In the genomic region with DNA sequence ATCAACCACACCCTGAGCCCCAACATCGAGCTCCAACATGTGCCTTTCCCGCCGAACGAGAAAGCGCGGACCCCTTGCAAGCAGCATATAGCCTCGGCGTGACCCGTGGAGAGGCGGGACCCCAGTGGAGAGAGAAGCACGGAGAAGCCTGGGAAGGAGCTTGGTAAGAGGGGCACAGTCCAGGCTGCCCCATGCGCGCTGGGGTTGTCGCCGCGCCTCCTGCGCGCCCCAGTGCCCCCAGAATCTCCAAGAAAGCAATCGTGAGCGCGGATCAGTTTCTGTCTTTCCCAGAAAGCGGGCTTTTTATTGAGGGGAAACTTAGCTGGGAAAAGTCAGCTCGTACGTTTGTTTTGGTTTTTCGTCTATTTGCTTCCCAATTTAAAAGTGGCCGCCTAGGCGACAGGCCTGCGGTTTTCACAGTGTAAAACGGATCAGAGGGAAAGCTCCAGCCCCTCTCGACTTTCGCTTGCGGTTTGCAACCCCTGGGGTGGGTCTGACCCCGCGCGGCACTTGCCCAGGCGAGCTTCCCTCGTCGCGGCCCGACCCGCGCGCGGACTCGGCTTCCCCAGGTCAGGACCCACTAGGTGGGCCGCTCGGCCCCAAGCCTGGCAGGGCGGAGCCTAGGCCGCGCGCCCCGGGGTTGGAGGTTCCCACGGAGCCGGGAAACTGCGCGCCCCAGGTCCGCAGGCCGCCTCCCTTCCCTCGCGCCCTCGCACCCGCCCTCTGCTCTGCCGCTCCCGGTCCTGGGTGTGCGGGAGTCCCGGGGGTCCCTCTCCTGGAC, we compare ENCODE assay signal across 8 cellular contexts. TPM values are rescaled to one million over a fixed set of nuclear protein-coding genes. Genes with fewer than 3 reads are reported as not detected.
A peak's percentile ranks its signal among the peaks of the same experiment; 100 is the strongest.
DNase-seq lines count a peak whose midpoint lies in the region; ATAC-seq and TF ChIP-seq lines count a peak whose summit lies in the region.

No MANE protein-coding gene starts in this region.

- H3K4me3 ChIP-seq in AG09309 (ENCODE audit: control insufficient read depth, low read depth, low read length) (peak overlapping the region; percentile 83), heart left ventricle (peak overlapping the region; percentile 61 to 86 (median 78))

- H3K27me3 Mint-ChIP-seq in activated T-helper 1 cell treated with anti-CD3 and anti-CD28 coated beads, Interleukin-12 subunit alpha, Interleukin-12 subunit beta, Interleukin-2, Interleukin-4 antibody, amounts not matched to agents 30 ng/mL and 10 ng/mL and 1 ng/mL, durations not matched to agents 14 hours and 24 hours and 36 hours (ENCODE audit: insufficient read depth) = peaks cover 68% of the 10 kb centered on the region
- peaks cover 8% of the 10 kb centered on the region for H3K27me3 Mint-ChIP-seq in progenitor cell of endocrine pancreas

- no peaks in the 10 kb centered on the region for H3K36me3 ChIP-seq in heart left ventricle

- peaks cover 20% of the 10 kb centered on the region for H3K4me1 Mint-ChIP-seq in activated T-helper 1 cell treated with anti-CD3 and anti-CD28 coated beads, Interleukin-12 subunit alpha, Interleukin-12 subunit beta, Interleukin-2, Interleukin-4 antibody, amounts not matched to agents 30 ng/mL and 10 ng/mL and 1 ng/mL, durations not matched to agents 14 hours and 24 hours and 36 hours (ENCODE audit: low read depth)
- H3K4me1 Mint-ChIP-seq in progenitor cell of endocrine pancreas (ENCODE audit: low read depth) = peaks cover 22% of the 10 kb centered on the region

- ATAC-seq in GM21367 (IDR thresholded peaks at IDR 0.05; ENCODE audit: unreplicated experiment) (peak; percentile 32), heart left ventricle (peak; percentile 39 to 54 (median 50)), GM21619 (IDR thresholded peaks at IDR 0.05; ENCODE audit: unreplicated experiment) (no peak)

- peaks cover 0 to 40% (median 0%) of the 10 kb centered on the region in 9 donors for H3K27me3 ChIP-seq in heart left ventricle

- no peak for DNase-seq in AG09309 (ENCODE audit: low read depth)
- no peak for DNase-seq in activated T-helper 1 cell treated with anti-CD3 and anti-CD28 coated beads, Interleukin-12 subunit alpha, Interleukin-12 subunit beta, Interleukin-2, Interleukin-4 antibody, amounts not matched to agents 30 ng/mL and 10 ng/mL and 1 ng/mL, durations not matched to agents 14 hours and 24 hours and 36 hours (ENCODE audit: low spot score)
- DNase-seq in heart left ventricle = peak; percentile 49 to 72 (median 57)
- no peak for DNase-seq in progenitor cell of endocrine pancreas (ENCODE audit: low spot score, unreplicated experiment)
- no peak for DNase-seq in SW 1271 (lab: John Stamatoyannopoulos, UW)
- DNase-seq in HT-29 (ENCODE audit: low spot score) = no peak

- H3K9me3 ChIP-seq in heart left ventricle = no peaks in the 10 kb centered on the region

- intact Hi-C loops in activated T-helper 1 cell treated with anti-CD3 and anti-CD28 coated beads, Interleukin-12 subunit alpha, Interleukin-12 subunit beta, Interleukin-2, Interleukin-4 antibody, amounts not matched to agents 30 ng/mL and 10 ng/mL and 1 ng/mL, durations not matched to agents 14 hours and 24 hours and 36 hours (cut with micrococcal nuclease) = loop anchor here (1.0 to 10.0 kb wide), 11 partner anchors 181 to 1680 kb away; a partner anchor contains a TSS
- intact Hi-C loops in heart left ventricle (cut with DNase I) = loop anchor here (1.0 to 10.0 kb wide), 21 partner anchors 38 to 1498 kb away; a partner anchor contains a TSS

- no peak overlapping the region for H3K27ac Mint-ChIP-seq in activated T-helper 1 cell treated with anti-CD3 and anti-CD28 coated beads, Interleukin-12 subunit alpha, Interleukin-12 subunit beta, Interleukin-2, Interleukin-4 antibody, amounts not matched to agents 30 ng/mL and 10 ng/mL and 1 ng/mL, durations not matched to agents 14 hours and 24 hours and 36 hours
- no peak overlapping the region for H3K27ac Mint-ChIP-seq in progenitor cell of endocrine pancreas

- no peaks in the 10 kb centered on the region for H3K9me3 Mint-ChIP-seq in activated T-helper 1 cell treated with anti-CD3 and anti-CD28 coated beads, Interleukin-12 subunit alpha, Interleukin-12 subunit beta, Interleukin-2, Interleukin-4 antibody, amounts not matched to agents 30 ng/mL and 10 ng/mL and 1 ng/mL, durations not matched to agents 14 hours and 24 hours and 36 hours
- no peaks in the 10 kb centered on the region for H3K9me3 Mint-ChIP-seq in progenitor cell of endocrine pancreas (ENCODE audit: low read depth)

- H3K4me1 ChIP-seq in heart left ventricle = peaks cover 0 to 23% (median 6%) of the 10 kb centered on the region in 12 donors

- no peak for TF ChIP-seq POLR2A in heart left ventricle (IDR thresholded peaks at IDR 0.05)

- peak overlapping the region; percentile 90 for H3K4me3 Mint-ChIP-seq in activated T-helper 1 cell treated with anti-CD3 and anti-CD28 coated beads, Interleukin-12 subunit alpha, Interleukin-12 subunit beta, Interleukin-2, Interleukin-4 antibody, amounts not matched to agents 30 ng/mL and 10 ng/mL and 1 ng/mL, durations not matched to agents 14 hours and 24 hours and 36 hours
- peak overlapping the region; percentile 80 for H3K4me3 Mint-ChIP-seq in progenitor cell of endocrine pancreas (ENCODE audit: low read depth)

- TF ChIP-seq CTCF in AG09309 (IDR thresholded peaks at IDR 0.05; ENCODE audit: control insufficient read depth, insufficient read depth, low read depth, low read length, missing control alignments) (peak; percentile 22), heart left ventricle (IDR thresholded peaks at IDR 0.05) (peak in 2 of 12 donors; percentile 15 to 17), progenitor cell of endocrine pancreas (IDR thresholded peaks at IDR 0.05; ENCODE audit: unreplicated experiment) (no peak)

- no peaks in the 10 kb centered on the region for H3K36me3 Mint-ChIP-seq in activated T-helper 1 cell treated with anti-CD3 and anti-CD28 coated beads, Interleukin-12 subunit alpha, Interleukin-12 subunit beta, Interleukin-2, Interleukin-4 antibody, amounts not matched to agents 30 ng/mL and 10 ng/mL and 1 ng/mL, durations not matched to agents 14 hours and 24 hours and 36 hours (ENCODE audit: low read depth)
- H3K36me3 Mint-ChIP-seq in progenitor cell of endocrine pancreas (ENCODE audit: insufficient read depth) = no peaks in the 10 kb centered on the region

- 11 to 18% (median 15%) methylated on average over 60 to 66 of the region's 66 CpGs for WGBS in heart left ventricle, 4 donors

- H3K27ac ChIP-seq in heart left ventricle = peak overlapping the region; percentile 27 to 91 (median 81)

RNA-seq across cellular contexts. Expression of a gene that starts 31.1 kb away (rescaled TPM):
- 0.05 and 0.15 TPM in 2 replicates for total RNA-seq in activated T-helper 1 cell treated with anti-CD3 and anti-CD28 coated beads, Interleukin-12 subunit alpha, Interleukin-12 subunit beta, Interleukin-2, Interleukin-4 antibody, amounts not matched to agents 30 ng/mL and 10 ng/mL and 1 ng/mL, durations not matched to agents 14 hours and 24 hours and 36 hours
- 1 to 10 TPM; 2.3 to 5.4 (median 3.6) TPM for total RNA-seq in heart left ventricle
- under 1 TPM; 0.61 to 0.75 TPM for polyA plus RNA-seq in heart left ventricle
- total RNA-seq in progenitor cell of endocrine pancreas = 13.6 and 15.3 TPM in 2 replicates
- total RNA-seq in HT-29 (2014; rRNA removed; shearing (Covaris generic)) = not detected in 2 replicates

RNA-seq across cellular contexts. Expression of a gene that starts 39.6 kb away (rescaled TPM):
- total RNA-seq in activated T-helper 1 cell treated with anti-CD3 and anti-CD28 coated beads, Interleukin-12 subunit alpha, Interleukin-12 subunit beta, Interleukin-2, Interleukin-4 antibody, amounts not matched to agents 30 ng/mL and 10 ng/mL and 1 ng/mL, durations not matched to agents 14 hours and 24 hours and 36 hours = 40.9 and 43.1 TPM in 2 replicates
- total RNA-seq in heart left ventricle (10 to 100 TPM; 17.1 to 30.7 (median 25.2) TPM), progenitor cell of endocrine pancreas (55.7 and 65.6 TPM in 2 replicates)
- polyA plus RNA-seq in heart left ventricle = 10 to 100 TPM; 16.0 to 30.3 TPM
- total RNA-seq in HT-29 (2014; rRNA removed; shearing (Covaris generic)) = 31.7 and 47.6 TPM in 2 replicates

Comparison
In these comparisons a context has a peak if more than half of its experiments do, and no peak if none do; other contexts are left out.
1. DNase-seq: peak in heart left ventricle (5 of 5); none in AG09309 (single experiment), activated T-helper 1 cell treated with anti-CD3 and anti-CD28 coated beads, Interleukin-12 subunit alpha, Interleukin-12 subunit beta, Interleukin-2, Interleukin-4 antibody, amounts not matched to agents 30 ng/mL and 10 ng/mL and 1 ng/mL, durations not matched to agents 14 hours and 24 hours and 36 hours (single experiment), progenitor cell of endocrine pancreas (single experiment), SW 1271 (0 of 2) and HT-29 (single experiment).